7 cellular contexts compared by ENCODE assay signal in genomic region chr17:74906214-74906793, GRCh38. TPM values are rescaled to one million over a fixed set of nuclear protein-coding genes. Genes with fewer than 3 reads are reported as not detected.
"Had no signal": no experiment of that assay in that cellular context is flagged by ENCODE, and none has a peak within 500 bp of the region (broad histone marks: within the 10 kb centered on the region; RNA-seq: fewer than 3 reads in every experiment).

No MANE protein-coding gene starts in this region.

RNA-seq across cellular contexts. Expression of gene FADS6, which starts 12.9 kb away (rescaled TPM):
- total RNA-seq: activated CD8-positive, alpha-beta memory T cell treated with anti-CD3 and anti-CD28 coated beads for 36 hours; activated naive CD8-positive, alpha-beta T cell treated with anti-CD3 and anti-CD28 coated beads, Interleukin-2, amount 10 ng/mL, durations not matched to agents 7 days and 5 days; activated T-helper 17 cell treated with anti-CD3 and anti-CD28 coated beads, Interleukin-2, amount 50 U/mL, for 72 hours; cardiac septum; Right ventricle myocardium superior; SJCRH30 had no signal

RNA-seq across cellular contexts. Expression of gene USH1G, which starts 16.8 kb away (rescaled TPM):
- total RNA-seq: activated CD8-positive, alpha-beta memory T cell treated with anti-CD3 and anti-CD28 coated beads for 36 hours; activated naive CD8-positive, alpha-beta T cell treated with anti-CD3 and anti-CD28 coated beads, Interleukin-2, amount 10 ng/mL, durations not matched to agents 7 days and 5 days; activated T-helper 17 cell treated with anti-CD3 and anti-CD28 coated beads, Interleukin-2, amount 50 U/mL, for 72 hours; cardiac septum; Right ventricle myocardium superior had no signal

RNA-seq across cellular contexts. Expression of gene OTOP2, which starts 17.8 kb away (rescaled TPM):
- total RNA-seq: activated CD8-positive, alpha-beta memory T cell treated with anti-CD3 and anti-CD28 coated beads for 36 hours; activated naive CD8-positive, alpha-beta T cell treated with anti-CD3 and anti-CD28 coated beads, Interleukin-2, amount 10 ng/mL, durations not matched to agents 7 days and 5 days; activated T-helper 17 cell treated with anti-CD3 and anti-CD28 coated beads, Interleukin-2, amount 50 U/mL, for 72 hours; adrenal gland; cardiac septum; Right ventricle myocardium superior; SJCRH30 had no signal

RNA-seq across cellular contexts. Expression of gene OTOP3, which starts 29.4 kb away (rescaled TPM):
- total RNA-seq: activated CD8-positive, alpha-beta memory T cell treated with anti-CD3 and anti-CD28 coated beads for 36 hours; activated naive CD8-positive, alpha-beta T cell treated with anti-CD3 and anti-CD28 coated beads, Interleukin-2, amount 10 ng/mL, durations not matched to agents 7 days and 5 days; activated T-helper 17 cell treated with anti-CD3 and anti-CD28 coated beads, Interleukin-2, amount 50 U/mL, for 72 hours; adrenal gland; cardiac septum; Right ventricle myocardium superior; SJCRH30 had no signal
- polyA plus RNA-seq: adrenal gland had no signal
